In the genomic region with DNA sequence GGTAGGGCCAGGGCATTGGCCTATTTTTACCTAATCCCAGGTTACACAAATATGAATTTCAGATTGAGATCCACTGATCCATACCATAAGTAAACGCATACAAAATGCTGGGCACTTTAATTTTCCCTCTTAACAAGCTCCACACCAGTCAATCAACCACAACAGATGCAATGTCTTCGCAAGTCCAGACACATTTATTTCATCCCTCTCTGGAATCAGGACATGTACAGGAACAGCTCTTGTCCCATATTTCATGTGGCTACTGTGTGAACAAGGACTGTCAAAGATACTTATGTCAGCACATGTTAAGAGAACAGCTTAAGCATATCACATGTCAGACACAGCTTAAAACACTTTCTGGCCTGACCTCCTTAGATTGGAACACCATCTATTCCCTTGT, we compare ENCODE assay signal across 14 cellular contexts.
DNase-seq lines count a peak whose midpoint lies in the region; ATAC-seq and TF ChIP-seq lines count a peak whose summit lies in the region.
"Had no signal": no experiment of that assay in that cellular context is flagged by ENCODE, and none has a peak within 500 bp of the region (broad histone marks: within the 10 kb centered on the region; RNA-seq: fewer than 3 reads in every experiment).

No MANE protein-coding gene starts in this region.

- DNase-seq in cardiac muscle cell (ENCODE audit: low read depth in 1 of 2, low spot score in 1 of 2) (peak in 1 of 2 donors; percentile 9), cardiac septum (ENCODE audit: low spot score) (no peak), NCI-H69 (lab: John Stamatoyannopoulos, UW) (peak; percentile 94), epithelial cell of prostate (ENCODE audit: low read depth, low spot score) (no peak), NCI-H345 (lab: John Stamatoyannopoulos, UW) (no peak), kidney glomerular epithelial cell (lab: John Stamatoyannopoulos, UW) (no peak), HuH-7.5 (ENCODE audit: low spot score) (no peak)
- no peak for DNase-seq in activated naive CD4-positive, alpha-beta T cell treated with anti-CD3 and anti-CD28 coated beads, Interleukin-2, amount 50 U/mL, for 72 hours (ENCODE audit: low spot score in 2 of 2)
- DNase-seq: activated CD4-positive, alpha-beta T cell treated with anti-CD3 and anti-CD28 coated beads, Interleukin-2, amount 10 ng/mL, durations not matched to agents 24 days and 14 days; amygdala; DMS79 treated with DMSO at 0.1 percent for 48 hours; spleen; substantia nigra had no signal

- no peaks in the 10 kb centered on the region for H3K36me3 ChIP-seq in cardiac muscle cell
- H3K36me3 ChIP-seq: spleen had no signal

- H3K36me3 Mint-ChIP-seq in activated naive CD4-positive, alpha-beta T cell treated with anti-CD3 and anti-CD28 coated beads, Interleukin-2, amount 50 U/mL, for 72 hours, result no peaks in the 10 kb centered on the region

- ATAC-seq in activated naive CD4-positive, alpha-beta T cell treated with anti-CD3 and anti-CD28 coated beads, Interleukin-2, amount 50 U/mL, for 72 hours, result no peak

- no peaks in the 10 kb centered on the region for H3K9me3 Mint-ChIP-seq in activated naive CD4-positive, alpha-beta T cell treated with anti-CD3 and anti-CD28 coated beads, Interleukin-2, amount 50 U/mL, for 72 hours
- H3K9me3 Mint-ChIP-seq: activated CD4-positive, alpha-beta T cell treated with anti-CD3 and anti-CD28 coated beads, Interleukin-2, amount 10 ng/mL, durations not matched to agents 24 days and 14 days had no signal

- peaks cover 34% of the 10 kb centered on the region for H3K4me1 ChIP-seq in cardiac muscle cell (ENCODE audit: low read depth)

- no peaks in the 10 kb centered on the region for H3K9me3 ChIP-seq in cardiac muscle cell (ENCODE audit: low read depth)
- H3K9me3 ChIP-seq: spleen had no signal

- intact Hi-C loops in cardiac septum (cut with DNase I), result no loop called here

- no peaks in the 10 kb centered on the region for H3K27me3 ChIP-seq in cardiac muscle cell
- H3K27me3 ChIP-seq: spleen had no signal

- no peak overlapping the region for H3K27ac Mint-ChIP-seq in activated naive CD4-positive, alpha-beta T cell treated with anti-CD3 and anti-CD28 coated beads, Interleukin-2, amount 50 U/mL, for 72 hours
- H3K27ac Mint-ChIP-seq: activated CD4-positive, alpha-beta T cell treated with anti-CD3 and anti-CD28 coated beads, Interleukin-2, amount 10 ng/mL, durations not matched to agents 24 days and 14 days had no signal

- no peak overlapping the region for H3K4me3 ChIP-seq in cardiac muscle cell
- H3K4me3 ChIP-seq: lung, spleen had no signal

- TF ChIP-seq CTCF in cardiac muscle cell (IDR thresholded peaks at IDR 0.05; ENCODE audit: low read depth, low read length), result no peak

- H3K27ac ChIP-seq in cardiac muscle cell, result peak overlapping the region; percentile 12
- H3K27ac ChIP-seq in epithelial cell of prostate, result peak overlapping the region; percentile 69
